ENCODE assay signal across 1 cellular context in genomic region chr16:87881327-87882200, GRCh38.
TF ChIP-seq lines count a peak whose summit lies in the region.

No MANE protein-coding gene starts in this region.

TF ChIP-seq in K562, 482 proteins besides CTCF, POLR2A, EP300 and RAD21:
- TF ChIP-seq POLR2H (tag; IDR thresholded peaks at IDR 0.05; ENCODE audit: low read depth), result no peak
- TF ChIP-seq KAT7 (CRISPR knock-in tag; IDR thresholded peaks at IDR 0.05; ENCODE audit: borderline replicate concordance), result no peak
- TF ChIP-seq EP400 (IDR thresholded peaks at IDR 0.05), result no peak
- TF ChIP-seq ZNF644 (tag; IDR thresholded peaks at IDR 0.05; ENCODE audit: low read depth), result no peak
- no peak for TF ChIP-seq IRF1 (CRISPR knock-in tag; IDR thresholded peaks at IDR 0.05; ENCODE audit: borderline replicate concordance)
- TF ChIP-seq HCFC1 (IDR thresholded peaks at IDR 0.05; ENCODE audit: low read depth, low read length), result no peak
- no peak for TF ChIP-seq ZFP30 (CRISPR knock-in tag; IDR thresholded peaks at IDR 0.05; ENCODE audit: borderline replicate concordance)
- no peak for TF ChIP-seq FOS (IDR thresholded peaks at IDR 0.05; ENCODE audit: extremely low read depth, insufficient read length)
- no peak for TF ChIP-seq ZNF445 (CRISPR knock-in tag; IDR thresholded peaks at IDR 0.05; ENCODE audit: low read depth)
- no peak for TF ChIP-seq CBFA2T3 (IDR thresholded peaks at IDR 0.05)
